ENCODE assay signal across 8 cellular contexts in genomic region chr19:3368848-3369336, GRCh38. TPM values are rescaled to one million over a fixed set of nuclear protein-coding genes. Genes with fewer than 3 reads are reported as not detected.
DNase-seq lines count a peak whose midpoint lies in the region; ATAC-seq and TF ChIP-seq lines count a peak whose summit lies in the region.

No MANE protein-coding gene starts in this region.

- no peaks in the 10 kb centered on the region; the same call in 1 of the 2 replicates for H4K20me1 ChIP-seq in HCT116 (ENCODE audit: insufficient read depth)

- no peak overlapping the region for H2AFZ ChIP-seq in HCT116 (ENCODE audit: low read depth, low read length, poor library complexity, severe bottlenecking)

- H3K27me3 Mint-ChIP-seq in activated T-helper 17 cell treated with anti-CD3 and anti-CD28 coated beads, Interleukin-2, amount 50 U/mL, for 72 hours: no peaks in the 10 kb centered on the region

- POLR2A ChIA-PET in HCT116 (lab: Charles Lee): no interaction called here

- H3K79me2 ChIP-seq in HCT116 (ENCODE audit: insufficient read depth, low read length): peaks cover 93% of the 10 kb centered on the region

- intact Hi-C loops in HCT116 (cut with micrococcal nuclease) (no loop called here), stomach (cut with DNase I; ENCODE audit: low total_unique reads) (loop anchor here (10.0 kb wide), 1 partner anchor 46 kb away; no protein-coding TSS in a partner anchor)

- peaks cover 23% of the 10 kb centered on the region for H3K4me1 Mint-ChIP-seq in activated T-helper 17 cell treated with anti-CD3 and anti-CD28 coated beads, Interleukin-2, amount 50 U/mL, for 72 hours

- peak overlapping the region; percentile 98; the same call in 1 of the 2 replicates for H3K4me2 ChIP-seq in HCT116 (ENCODE audit: low read length)

- no peak for TF ChIP-seq CTCF in HCT116 (IDR thresholded peaks at IDR 0.05 in 2 of 3, conservative IDR thresholded peaks at IDR 0.05 in 1 of 3; ENCODE audit: borderline replicate concordance in 1 of 3, insufficient read depth in 1 of 3, low read depth in 2 of 3, low read length in 2 of 3)
- TF ChIP-seq CTCF in stomach (IDR thresholded peaks at IDR 0.05): no peak

- no peak for TF ChIP-seq POLR2A in HCT116 (IDR thresholded peaks at IDR 0.05; ENCODE audit: borderline replicate concordance, extremely low read depth, insufficient read depth, insufficient read length)
- no peak for TF ChIP-seq POLR2A in stomach (IDR thresholded peaks at IDR 0.05)

- H3K9me3 Mint-ChIP-seq in activated T-helper 17 cell treated with anti-CD3 and anti-CD28 coated beads, Interleukin-2, amount 50 U/mL, for 72 hours: no peaks in the 10 kb centered on the region

- H3K36me3 Mint-ChIP-seq in activated T-helper 17 cell treated with anti-CD3 and anti-CD28 coated beads, Interleukin-2, amount 50 U/mL, for 72 hours (ENCODE audit: low read depth): no peaks in the 10 kb centered on the region

- no peaks in the 10 kb centered on the region for H3K9me2 ChIP-seq in HCT116 (ENCODE audit: insufficient read depth)

- H3K9me3 ChIP-seq in HCT116 (ENCODE audit: control insufficient read depth in 1 of 2, insufficient read depth in 1 of 2, low read depth in 1 of 2, low read length in 2 of 2): no peaks in the 10 kb centered on the region
- H3K9me3 ChIP-seq in stomach: no peaks in the 10 kb centered on the region

- RAD21 ChIA-PET in HCT116 (lab: Charles Lee; ENCODE audit: low non-redundant PET in 1 of 2, low total read pairs in 2 of 2, uncharacterized antibody in 2 of 2, unreplicated experiment in 2 of 2): no interaction called here

- H3K27ac ChIP-seq in HCT116 (ENCODE audit: low read depth, low read length): peak overlapping the region; percentile 34; the same call in 1 of the 2 replicates
- peak overlapping the region; percentile 95 to 100 (median 99) for H3K27ac ChIP-seq in stomach

- H3K36me3 ChIP-seq in HCT116 (ENCODE audit: control insufficient read depth in 1 of 2, insufficient read depth in 2 of 2, low read length in 2 of 2) (no peaks in the 10 kb centered on the region; a peak in 1 of 4 replicates), stomach (peaks cover 0 to 5% (median 0%) of the 10 kb centered on the region in 4 donors)

- H3K4me1 ChIP-seq in HCT116 (ENCODE audit: control insufficient read depth in 1 of 2, insufficient read depth in 2 of 2, low read length in 2 of 2) (peaks cover 16 to 57% of the 10 kb centered on the region in 2 experiments), stomach (peaks cover 58 to 93% (median 78%) of the 10 kb centered on the region in 4 donors)

- 20 to 31% (median 26%) methylated on average over 4 of the region's 4 CpGs for WGBS in stomach, 5 donors

- ATAC-seq in HCT116 (no peak), HG03469 (IDR thresholded peaks at IDR 0.05; ENCODE audit: unreplicated experiment) (no peak)
- ATAC-seq in activated T-helper 17 cell treated with anti-CD3 and anti-CD28 coated beads, Interleukin-2, amount 50 U/mL, for 72 hours (replicated peaks): no peak

- H3K9ac ChIP-seq in HCT116 (ENCODE audit: low read length): peak overlapping the region; percentile 11; the same call in 1 of the 2 replicates

- BruUV-seq in HCT116 (replicated peaks; lab: Mats Ljungman, UMichigan): no TSS peak

- CTCF ChIA-PET in HCT116 (lab: Charles Lee): no interaction called here

- no peak for TF ChIP-seq EP300 in stomach (IDR thresholded peaks at IDR 0.05)

- peak overlapping the region; percentile 70 for H3K27ac Mint-ChIP-seq in activated T-helper 17 cell treated with anti-CD3 and anti-CD28 coated beads, Interleukin-2, amount 50 U/mL, for 72 hours

- peak overlapping the region; percentile 61 for H3K4me3 Mint-ChIP-seq in activated T-helper 17 cell treated with anti-CD3 and anti-CD28 coated beads, Interleukin-2, amount 50 U/mL, for 72 hours

- H3K4me3 ChIP-seq in HCT116 (replicated peaks in 1 of 2; ENCODE audit: low read depth in 1 of 2, low read length in 2 of 2) (no peak overlapping the region), stomach (peak overlapping the region; percentile 75 to 95 (median 86))

- DNase-seq in HCT116 (ENCODE audit: low read depth, low spot score) (no peak), hepatic stellate cell (ENCODE audit: low spot score) (peak; percentile 50), stomach (no peak), NCI-H345 (lab: John Stamatoyannopoulos, UW) (no peak), NCI-H524 (lab: John Stamatoyannopoulos, UW) (no peak)
- no peak for DNase-seq in effector CD4-positive, alpha-beta T cell

- H3K27me3 ChIP-seq in HCT116 (ENCODE audit: insufficient read depth, low read length) (no peaks in the 10 kb centered on the region), stomach (no peaks in the 10 kb centered on the region)

- TF ChIP-seq RAD21 in HCT116 (IDR thresholded peaks at IDR 0.05; ENCODE audit: low read depth): no peak

TF ChIP-seq in HCT116, 20 proteins besides CTCF, POLR2A, EP300 and RAD21:
- TF ChIP-seq EZH2phosphoT487 (IDR thresholded peaks at IDR 0.05; ENCODE audit: borderline replicate concordance): no peak

RNA-seq across cellular contexts. Expression of gene NFIC, which starts 2.5 kb away (rescaled TPM):
- 116 TPM for total RNA-seq in HCT116 (2021; ENCODE audit: unreplicated experiment)
- polyA plus RNA-seq in HCT116 (2012): 42.8 and 55.4 TPM in 2 replicates
- total RNA-seq in activated T-helper 17 cell treated with anti-CD3 and anti-CD28 coated beads, Interleukin-2, amount 50 U/mL, for 72 hours: 10 to 100 TPM; 16.7 to 18.1 TPM
- total RNA-seq in stomach: 100 to 1,000 TPM in 2 of 5 donors, 10 to 100 TPM in 3; 32.3 to 251 (median 94.2) TPM
- polyA plus RNA-seq in stomach: 10 to 100 TPM; 16.7 to 61.5 (median 34.2) TPM

Comparison
In these comparisons a context has a peak if more than half of its experiments do, and no peak if none do; other contexts are left out.
1. H3K4me3 ChIP-seq: peak in stomach (4 of 4); none in HCT116 (0 of 2).